ENCODE assay signal across 9 cellular contexts in the genomic region with DNA sequence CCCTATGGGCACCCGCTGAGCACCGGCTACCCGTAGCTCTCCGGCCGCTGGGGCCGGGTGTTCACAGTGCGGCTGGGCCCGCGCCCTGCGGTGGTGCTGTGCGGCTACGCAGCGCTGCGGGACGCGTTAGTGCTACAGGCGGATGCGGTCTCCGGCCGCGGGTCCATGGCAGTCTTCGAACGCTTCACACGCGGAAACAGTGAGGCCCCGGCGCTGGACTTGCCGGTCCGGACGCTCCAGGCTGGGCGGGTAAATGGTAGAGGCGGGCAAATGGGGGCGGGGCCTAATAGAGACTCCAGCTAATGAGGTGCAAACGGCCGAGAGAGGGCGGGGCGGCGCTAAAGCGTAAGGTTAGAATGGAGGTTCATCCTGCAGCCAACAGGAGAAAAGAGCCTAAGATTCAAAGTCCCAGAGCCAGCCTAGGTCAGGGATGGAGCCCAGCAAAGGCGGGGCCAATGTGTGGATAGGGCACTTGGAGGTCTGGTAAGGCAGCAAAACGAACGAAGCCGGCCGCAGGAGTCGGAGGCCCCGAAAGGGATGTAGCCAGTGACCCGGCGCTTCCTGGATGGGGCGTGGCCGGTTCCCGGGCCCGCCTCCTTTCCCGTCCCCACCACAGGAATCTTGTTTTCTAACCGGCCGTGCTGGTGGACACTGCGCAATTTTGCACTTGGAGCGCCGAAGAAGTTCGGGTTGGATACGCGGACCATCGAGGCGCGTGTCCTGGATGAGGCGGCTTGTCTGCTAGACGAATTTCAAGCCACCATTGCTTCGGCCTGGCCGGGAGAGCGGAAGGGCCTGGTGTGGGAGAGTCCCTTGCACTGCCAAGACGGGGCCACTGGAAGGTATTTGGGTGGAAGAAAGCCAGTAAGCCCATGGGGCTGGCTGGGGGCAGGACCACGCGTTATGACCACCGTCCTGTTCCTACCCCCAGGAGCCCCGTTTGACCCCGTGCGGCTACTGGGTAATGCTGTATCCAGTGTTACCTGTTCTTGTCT. TPM values are rescaled to one million over a fixed set of nuclear protein-coding genes. Genes with fewer than 3 reads are reported as not detected.
DNase-seq lines count a peak whose midpoint lies in the region; ATAC-seq, FAIRE-seq and TF ChIP-seq lines count a peak whose summit lies in the region.
"Not testable (repeated sequence)": the region's sequence is repeated elsewhere in the genome, so short reads cannot be mapped to it uniquely, and the experiment has no call there.
"Had no signal": no experiment of that assay in that cellular context is flagged by ENCODE, and none has a peak within 500 bp of the region (broad histone marks: within the 10 kb centered on the region; RNA-seq: fewer than 3 reads in every experiment).

No MANE protein-coding gene starts in this region.

- not testable (repeated sequence) for H3K9me3 ChIP-seq in CD4-positive, CD25-positive, alpha-beta regulatory T cell (ENCODE audit: control insufficient read depth in 2 of 2, low read length in 2 of 2); HUES6 (ENCODE audit: control insufficient read depth, insufficient read depth, low read depth, low read length); kidney (ENCODE audit: control insufficient read depth in 1 of 2, low read length in 2 of 2); ovary

- intact Hi-C loops in kidney (cut with DNase I) = not testable (repeated sequence)
- intact Hi-C loops in ovary (cut with DNase I) = loop anchor here in 1 of 4 donors (5.0 kb wide), 1 partner anchor 473 kb away; no protein-coding TSS in a partner anchor

- H3K27ac Mint-ChIP-seq in CD4-positive, CD25-positive, alpha-beta regulatory T cell = peak overlapping the region; percentile 46 to 84 (median 76)
- H3K27ac Mint-ChIP-seq in stimulated activated memory B cell treated with anti-CD40 and anti-IgM and Interleukin-4, amounts not matched to agents 10 μg/mL and 1 μg/mL and 100 μg/mL, for 72 hours = not testable (repeated sequence)

- in situ Hi-C loops in astrocyte of the cerebellum (cut with HindIII; ENCODE audit: low sequenced_read_pairs) = not testable (repeated sequence)

- not testable (repeated sequence) for H3K27ac ChIP-seq in CD4-positive, CD25-positive, alpha-beta regulatory T cell (ENCODE audit: insufficient read depth, low read length, poor library complexity, severe bottlenecking); kidney (ENCODE audit: low read depth in 2 of 2, low read length in 2 of 2); ovary
- H3K27ac ChIP-seq in HUES6 (ENCODE audit: low read depth, low read length) = 0 out of 2 replicates have a peak overlapping the region, but pooled peaks have one; percentile 47

- peak overlapping the region; percentile 50 for H3K9ac ChIP-seq in HUES6 (ENCODE audit: low read length)
- not testable (repeated sequence) for H3K9ac ChIP-seq in kidney (ENCODE audit: low read length in 2 of 2)

- TF ChIP-seq CTCF in astrocyte of the cerebellum (IDR thresholded peaks at IDR 0.05; ENCODE audit: low read depth, low read length, missing control alignments); kidney (IDR thresholded peaks at IDR 0.05; ENCODE audit: borderline replicate concordance, extremely low read depth, insufficient read depth); ovary (IDR thresholded peaks at IDR 0.05): not testable (repeated sequence)

- peak overlapping the region; percentile 35 for H3K4me3 ChIP-seq in CD4-positive, CD25-positive, alpha-beta regulatory T cell (ENCODE audit: low read depth, low read length)
- H3K4me3 ChIP-seq in HUES6 (ENCODE audit: low read depth, low read length) = peak overlapping the region; percentile 73
- peak overlapping the region; percentile 28 for H3K4me3 ChIP-seq in astrocyte of the cerebellum (ENCODE audit: low read depth, low read length)
- H3K4me3 ChIP-seq in kidney (ENCODE audit: low read length in 2 of 2) = peak overlapping the region in 1 of 2 donors; percentile 18
- H3K4me3 ChIP-seq in ovary = peak overlapping the region; percentile 18

- H3K36me3 Mint-ChIP-seq in CD4-positive, CD25-positive, alpha-beta regulatory T cell; stimulated activated memory B cell treated with anti-CD40 and anti-IgM and Interleukin-4, amounts not matched to agents 10 μg/mL and 1 μg/mL and 100 μg/mL, for 72 hours: not testable (repeated sequence)

- not testable (repeated sequence) for H3K36me3 ChIP-seq in CD4-positive, CD25-positive, alpha-beta regulatory T cell (ENCODE audit: control insufficient read depth, insufficient read depth, low read length); HUES6 (ENCODE audit: control insufficient read depth, insufficient read depth, low read length); kidney (ENCODE audit: control insufficient read depth in 1 of 2, insufficient read depth in 2 of 2, low read length in 2 of 2); ovary

- FAIRE-seq in kidney (lab: Jason Lieb, UNC) = not testable (repeated sequence)

- ATAC-seq in CD4-positive, CD25-positive, alpha-beta regulatory T cell (ENCODE audit: low read depth in 2 of 2) = peak; percentile 89 to 94
- peak; percentile 89 for ATAC-seq in stimulated activated memory B cell treated with anti-CD40 and anti-IgM and Interleukin-4, amounts not matched to agents 10 μg/mL and 1 μg/mL and 100 μg/mL, for 72 hours

- 7 to 15% (median 10%) methylated on average over 45 to 70 of the region's 76 CpGs for WGBS in ovary, 3 donors

- H3K4me1 Mint-ChIP-seq in CD4-positive, CD25-positive, alpha-beta regulatory T cell = peaks cover 4 to 22% (median 12%) of the 10 kb centered on the region in 4 donors
- not testable (repeated sequence) for H3K4me1 Mint-ChIP-seq in stimulated activated memory B cell treated with anti-CD40 and anti-IgM and Interleukin-4, amounts not matched to agents 10 μg/mL and 1 μg/mL and 100 μg/mL, for 72 hours

- peaks cover 14% of the 10 kb centered on the region for H3K4me1 ChIP-seq in CD4-positive, CD25-positive, alpha-beta regulatory T cell (ENCODE audit: control insufficient read depth, insufficient read depth, low read length, poor library complexity, severe bottlenecking)
- peaks cover 18% of the 10 kb centered on the region; the same call in 1 of the 2 replicates for H3K4me1 ChIP-seq in HUES6 (ENCODE audit: control insufficient read depth, insufficient read depth, low read length)
- H3K4me1 ChIP-seq in kidney (ENCODE audit: control insufficient read depth in 1 of 2, insufficient read depth in 1 of 2, low read depth in 1 of 2, low read length in 2 of 2); ovary (ENCODE audit: insufficient read depth): not testable (repeated sequence)

- H3K9me3 Mint-ChIP-seq in CD4-positive, CD25-positive, alpha-beta regulatory T cell; stimulated activated memory B cell treated with anti-CD40 and anti-IgM and Interleukin-4, amounts not matched to agents 10 μg/mL and 1 μg/mL and 100 μg/mL, for 72 hours: not testable (repeated sequence)

- H3K4me3 Mint-ChIP-seq in CD4-positive, CD25-positive, alpha-beta regulatory T cell = peak overlapping the region; percentile 89 to 93 (median 90)
- H3K4me3 Mint-ChIP-seq in stimulated activated memory B cell treated with anti-CD40 and anti-IgM and Interleukin-4, amounts not matched to agents 10 μg/mL and 1 μg/mL and 100 μg/mL, for 72 hours = peak overlapping the region; percentile 73

- not testable (repeated sequence) for TF ChIP-seq POLR2A in ovary (IDR thresholded peaks at IDR 0.05)

- not testable (repeated sequence) for TF ChIP-seq EP300 in ovary (IDR thresholded peaks at IDR 0.05)

- peak; percentile 18 to 54 (median 30) for DNase-seq in CD4-positive, CD25-positive, alpha-beta regulatory T cell
- DNase-seq in activated CD4-positive, alpha-beta T cell treated with anti-CD3 and anti-CD28 coated beads for 48 hours = peak; percentile 46
- DNase-seq in astrocyte of the cerebellum (ENCODE audit: low read depth) = not testable (repeated sequence)
- peak; percentile 29 for DNase-seq in fibroblast of gingiva (ENCODE audit: low read depth)
- peak; percentile 80 for DNase-seq in kidney
- DNase-seq in ovary = peak; percentile 59 to 87 (median 63)

- H3K27me3 Mint-ChIP-seq in CD4-positive, CD25-positive, alpha-beta regulatory T cell = peaks cover 51% of the 10 kb centered on the region
- peaks cover 72% of the 10 kb centered on the region for H3K27me3 Mint-ChIP-seq in stimulated activated memory B cell treated with anti-CD40 and anti-IgM and Interleukin-4, amounts not matched to agents 10 μg/mL and 1 μg/mL and 100 μg/mL, for 72 hours

- not testable (repeated sequence) for H3K27me3 ChIP-seq in CD4-positive, CD25-positive, alpha-beta regulatory T cell (ENCODE audit: control insufficient read depth, insufficient read depth, low read length); ovary
- peaks cover 16% of the 10 kb centered on the region for H3K27me3 ChIP-seq in HUES6 (ENCODE audit: control insufficient read depth, insufficient read depth, low read length)

RNA-seq across cellular contexts. Expression of a gene that starts 21.5 kb away (rescaled TPM):
- total RNA-seq in CD4-positive, CD25-positive, alpha-beta regulatory T cell = 0.25 TPM
- not detected for polyA plus RNA-seq in CD4-positive, CD25-positive, alpha-beta regulatory T cell
- total RNA-seq in kidney (not detected), ovary (not detected)
- polyA plus RNA-seq in kidney (ENCODE audit: insufficient read depth, low read depth, low replicate concordance) (not detected), ovary (not detected)
- total RNA-seq: activated CD8-positive, alpha-beta memory T cell treated with anti-CD3 and anti-CD28 coated beads for 36 hours had no signal

RNA-seq across cellular contexts. Expression of a gene that starts 47.4 kb away (rescaled TPM):
- total RNA-seq in CD4-positive, CD25-positive, alpha-beta regulatory T cell = not detected
- polyA plus RNA-seq in CD4-positive, CD25-positive, alpha-beta regulatory T cell = not detected
- not detected for total RNA-seq in kidney
- not detected for polyA plus RNA-seq in kidney (ENCODE audit: insufficient read depth, low read depth, low replicate concordance)
- not detected for total RNA-seq in ovary
- polyA plus RNA-seq in ovary = not detected
- total RNA-seq: activated CD8-positive, alpha-beta memory T cell treated with anti-CD3 and anti-CD28 coated beads for 36 hours had no signal

RNA-seq across cellular contexts. Expression of a gene that starts 57.3 kb away (rescaled TPM):
- total RNA-seq in CD4-positive, CD25-positive, alpha-beta regulatory T cell = not detected
- polyA plus RNA-seq in CD4-positive, CD25-positive, alpha-beta regulatory T cell = under 1 TPM in 1 of 4 donors, not detected in 3; 0.28 TPM
- total RNA-seq in kidney (2.0 TPM), ovary (1 to 10 TPM in 5 of 7 donors, under 1 TPM in 2; 0.33 to 6.9 (median 1.3) TPM)
- polyA plus RNA-seq in kidney (ENCODE audit: insufficient read depth, low read depth, low replicate concordance) (0.97 TPM), ovary (under 1 TPM; 0.15 to 0.40 TPM)
- total RNA-seq: activated CD8-positive, alpha-beta memory T cell treated with anti-CD3 and anti-CD28 coated beads for 36 hours had no signal
